In genomic region chr2:118078734-118079133, GRCh38 we compare ENCODE assay signal across 14 cellular contexts. TPM values are rescaled to one million over a fixed set of nuclear protein-coding genes. Genes with fewer than 3 reads are reported as not detected.
DNase-seq lines count a peak whose midpoint lies in the region; ATAC-seq and TF ChIP-seq lines count a peak whose summit lies in the region.
"Had no signal": no experiment of that assay in that cellular context is flagged by ENCODE, and none has a peak within 500 bp of the region (broad histone marks: within the 10 kb centered on the region; RNA-seq: fewer than 3 reads in every experiment).

No MANE protein-coding gene starts in this region.

- no peak for TF ChIP-seq POLR2A in body of pancreas (IDR thresholded peaks at IDR 0.05)

- TF ChIP-seq CTCF in body of pancreas (IDR thresholded peaks at IDR 0.05) (no peak), lung (IDR thresholded peaks at IDR 0.05; ENCODE audit: control extremely low read depth, extremely low read depth) (no peak), upper lobe of right lung (IDR thresholded peaks at IDR 0.05) (no peak), MM.1S (IDR thresholded peaks at IDR 0.05; ENCODE audit: low read length) (no peak)

- H3K9me3 ChIP-seq in body of pancreas (no peaks in the 10 kb centered on the region), lung (ENCODE audit: control insufficient read depth in 2 of 2, insufficient read depth in 1 of 2, low read length in 1 of 2) (no peaks in the 10 kb centered on the region), upper lobe of right lung (no peaks in the 10 kb centered on the region), MM.1S (replicated peaks; ENCODE audit: insufficient read depth, low read length) (no peaks in the 10 kb centered on the region)
- H3K9me3 ChIP-seq: BLaER1 treated with 17β-estradiol and CSF1 and Interleukin-3, amounts not matched to agents 10 nM and 100 nM had no signal

- H3K4me3 ChIP-seq in body of pancreas (no peak overlapping the region), lung (no peak overlapping the region), upper lobe of right lung (no peak overlapping the region), MM.1S (ENCODE audit: low read length) (no peak overlapping the region)
- H3K4me3 ChIP-seq: BLaER1 treated with 17β-estradiol and CSF1 and Interleukin-3, amounts not matched to agents 10 nM and 100 nM; GM12878 had no signal

- H3K9me2 ChIP-seq in MM.1S (replicated peaks; ENCODE audit: insufficient read depth, low read length): no peaks in the 10 kb centered on the region

- H3F3A ChIP-seq in MM.1S (ENCODE audit: insufficient read depth, low read length): no peaks in the 10 kb centered on the region

- H3K79me2 ChIP-seq in MM.1S (ENCODE audit: low read length): no peaks in the 10 kb centered on the region

- H2AFZ ChIP-seq in MM.1S (ENCODE audit: low read length): no peak overlapping the region

- no peaks in the 10 kb centered on the region for H3K27me3 ChIP-seq in body of pancreas
- H3K27me3 ChIP-seq in lung (ENCODE audit: control insufficient read depth, insufficient read depth): no peaks in the 10 kb centered on the region
- no peaks in the 10 kb centered on the region for H3K27me3 ChIP-seq in upper lobe of right lung
- H3K27me3 ChIP-seq in MM.1S (replicated peaks; ENCODE audit: insufficient read depth, low read length): no peaks in the 10 kb centered on the region
- H3K27me3 ChIP-seq: BLaER1 treated with 17β-estradiol and CSF1 and Interleukin-3, amounts not matched to agents 10 nM and 100 nM had no signal

- no peaks in the 10 kb centered on the region for H4K20me1 ChIP-seq in MM.1S (ENCODE audit: insufficient read depth, low read length)
- H4K20me1 ChIP-seq: BLaER1 treated with 17β-estradiol and CSF1 and Interleukin-3, amounts not matched to agents 10 nM and 100 nM had no signal

- no peak overlapping the region for H3K9ac ChIP-seq in MM.1S (ENCODE audit: low read length)
- H3K9ac ChIP-seq: BLaER1 treated with 17β-estradiol and CSF1 and Interleukin-3, amounts not matched to agents 10 nM and 100 nM had no signal

- ATAC-seq in body of pancreas (peak; percentile 35), lung (ENCODE audit: insufficient read depth, low FRiP score) (peak; percentile 27), upper lobe of right lung (peak; percentile 35), HG03159 (IDR thresholded peaks at IDR 0.05; ENCODE audit: unreplicated experiment) (no peak)
- ATAC-seq: GM12878 had no signal

- peaks cover 27% of the 10 kb centered on the region for H3K4me1 ChIP-seq in body of pancreas
- no peaks in the 10 kb centered on the region for H3K4me1 ChIP-seq in lung (ENCODE audit: control insufficient read depth in 2 of 2, insufficient read depth in 2 of 2, low read length in 2 of 2)
- peaks cover 12% of the 10 kb centered on the region for H3K4me1 ChIP-seq in upper lobe of right lung
- no peaks in the 10 kb centered on the region for H3K4me1 ChIP-seq in MM.1S (ENCODE audit: low read length)

- no peak overlapping the region for H3K4me2 ChIP-seq in MM.1S (ENCODE audit: low read depth, low read length)
- H3K4me2 ChIP-seq: BLaER1 treated with 17β-estradiol and CSF1 and Interleukin-3, amounts not matched to agents 10 nM and 100 nM had no signal

- DNase-seq in HPDE6-E6E7 (ENCODE audit: extremely low spot score): peak; percentile 25
- DNase-seq in body of pancreas: no peak
- no peak for DNase-seq in lung (ENCODE audit: low spot score)
- DNase-seq in upper lobe of right lung: no peak
- DNase-seq in NOMO-1 treated with dmso at 0.1 percent for 144 hours (lab: John Stamatoyannopoulos, UW; ENCODE audit: unreplicated experiment): no peak
- no peak for DNase-seq in MM.1S
- DNase-seq: ACHN; CD4-positive, CD25-positive, alpha-beta regulatory T cell; DMS 273 treated with DMSO at 0.1 percent for 48 hours; HCEC 1CT; HFFc6 had no signal

- WGBS in body of pancreas, 2 donors: 52 to 70% methylated on average over 3 of the region's 3 CpGs
- WGBS in lung, 2 donors: 60 to 64% methylated on average over 3 of the region's 3 CpGs

- H3K36me3 ChIP-seq in body of pancreas (replicated peaks in 1 of 2; ENCODE audit: insufficient read depth in 1 of 2, low read depth in 2 of 2) (no peaks in the 10 kb centered on the region), lung (ENCODE audit: control insufficient read depth in 2 of 2, insufficient read depth in 2 of 2, low read length in 2 of 2) (no peaks in the 10 kb centered on the region), upper lobe of right lung (no peaks in the 10 kb centered on the region), MM.1S (replicated peaks; ENCODE audit: insufficient read depth, low read length) (no peaks in the 10 kb centered on the region)
- H3K36me3 ChIP-seq: BLaER1 treated with 17β-estradiol and CSF1 and Interleukin-3, amounts not matched to agents 10 nM and 100 nM had no signal

- H3K27ac ChIP-seq in body of pancreas: no peak overlapping the region
- H3K27ac ChIP-seq in lung (ENCODE audit: low read depth in 1 of 2, low read length in 1 of 2): no peak overlapping the region
- H3K27ac ChIP-seq in upper lobe of right lung: no peak overlapping the region
- no peak overlapping the region for H3K27ac ChIP-seq in MM.1S (ENCODE audit: low read length)
- H3K27ac ChIP-seq: BLaER1 treated with 17β-estradiol and CSF1 and Interleukin-3, amounts not matched to agents 10 nM and 100 nM had no signal

- intact Hi-C loops in body of pancreas (cut with DNase I): no loop called here
- intact Hi-C loops in upper lobe of right lung (cut with DNase I): no loop called here

RNA-seq across cellular contexts. Expression of gene INSIG2, which starts 9.5 kb away (rescaled TPM):
- 10 to 100 TPM in 1 of 2 donors, 1 to 10 TPM in 1; 3.6 to 25.4 TPM for total RNA-seq in body of pancreas
- 10 to 100 TPM; 26.6 to 40.6 TPM for total RNA-seq in lung
- 10 to 100 TPM; 16.4 to 19.2 TPM for polyA plus RNA-seq in lung
- 42.0 TPM for total RNA-seq in upper lobe of right lung
